In genomic region chr2:235669269-235669831, GRCh38 we compare ENCODE assay signal across 8 cellular contexts.
DNase-seq lines count a peak whose midpoint lies in the region; ATAC-seq, FAIRE-seq and TF ChIP-seq lines count a peak whose summit lies in the region.

No MANE protein-coding gene starts in this region.

- H3K79me2 ChIP-seq in astrocyte (ENCODE audit: insufficient read depth, low read length) = peaks cover 4% of the 10 kb centered on the region

- no peak for TF ChIP-seq CTCF in AG04449 (IDR thresholded peaks at IDR 0.05; ENCODE audit: insufficient read depth, low read length, missing control alignments)
- TF ChIP-seq CTCF in Peyer's patch (IDR thresholded peaks at IDR 0.05) = peak in 1 of 6 experiments; percentile 8
- TF ChIP-seq CTCF in astrocyte (IDR thresholded peaks at IDR 0.05; ENCODE audit: insufficient read depth, low read depth, low read length) = no peak

- peaks cover 3% of the 10 kb centered on the region for H3K27me3 Mint-ChIP-seq in astrocyte (ENCODE audit: low read depth, unreplicated experiment)

- peak overlapping the region; percentile 76 for H3K4me3 Mint-ChIP-seq in astrocyte (ENCODE audit: unreplicated experiment)

- H3K4me2 ChIP-seq in astrocyte (ENCODE audit: low read length) = peak overlapping the region; percentile 82

- WGBS in right cardiac atrium = under 1% methylated on average over 77 of the region's 77 CpGs

- intact Hi-C loops in right cardiac atrium (cut with DNase I) = loop anchor here in 1 of 4 donors (5.0 kb wide), 1 partner anchor 72 kb away; no protein-coding TSS in a partner anchor

- FAIRE-seq in astrocyte (lab: Jason Lieb, UNC) = no peak

- no peaks in the 10 kb centered on the region for H3K36me3 ChIP-seq in Peyer's patch
- no peaks in the 10 kb centered on the region for H3K36me3 ChIP-seq in astrocyte (ENCODE audit: insufficient read depth, low read length)

- H3K27me3 ChIP-seq in Peyer's patch (no peaks in the 10 kb centered on the region), astrocyte (ENCODE audit: insufficient read depth, low read length) (peaks cover 59% of the 10 kb centered on the region), right cardiac atrium (ENCODE audit: control insufficient read depth, insufficient read depth) (no peaks in the 10 kb centered on the region)

- ATAC-seq in right cardiac atrium (peak; percentile 69 to 78), HG03045 (IDR thresholded peaks at IDR 0.05; ENCODE audit: unreplicated experiment) (no peak)

- no peak for TF ChIP-seq POLR2A in Peyer's patch (IDR thresholded peaks at IDR 0.05)

- peak overlapping the region; percentile 55 for H3K4me3 ChIP-seq in AG04449 (ENCODE audit: low read depth, low read length)
- peak overlapping the region; percentile 21 to 65 (median 50) for H3K4me3 ChIP-seq in Peyer's patch
- no peak overlapping the region for H3K4me3 ChIP-seq in astrocyte (ENCODE audit: insufficient read depth, low read depth, low read length)
- H3K4me3 ChIP-seq in right cardiac atrium (ENCODE audit: low read length) = peak overlapping the region; percentile 85

- no peak overlapping the region for H3K9ac ChIP-seq in astrocyte (ENCODE audit: low read length)

- H3K27ac Mint-ChIP-seq in astrocyte (ENCODE audit: unreplicated experiment) = no peak overlapping the region

- POLR2A ChIA-PET in AG04449 (lab: Yijun Ruan, JAX) = interaction anchor here (1.0 kb wide), 1 partner anchor 47 kb away, joined by 3 read pairs; no protein-coding TSS in a partner anchor
- POLR2A ChIA-PET in HEK293T (lab: Yijun Ruan, JAX) = no interaction called here

- CTCF ChIA-PET in AG04449 (lab: Yijun Ruan, JAX) = interaction anchor here (0.9 to 9.9 kb wide), 4 partner anchors 26 to 77 kb away, joined by 3 to 106 read pairs (median 4); no protein-coding TSS in a partner anchor
- CTCF ChIA-PET in HEK293T (lab: Yijun Ruan, JAX) = no interaction called here

- peaks cover 91% of the 10 kb centered on the region for H4K20me1 ChIP-seq in astrocyte (ENCODE audit: insufficient read depth, low read length)

- H3K27ac ChIP-seq in Peyer's patch (peak overlapping the region in 2 of 4 donors; percentile 48 to 58), astrocyte (ENCODE audit: low read depth, low read length) (no peak overlapping the region), right cardiac atrium (ENCODE audit: low read length) (no peak overlapping the region)

- H2AFZ ChIP-seq in astrocyte (ENCODE audit: low read depth, low read length) = no peak overlapping the region

- no peak for DNase-seq in AG04449 (ENCODE audit: low read depth, low spot score)
- peak; percentile 66 for DNase-seq in HEK293T (ENCODE audit: extremely low spot score)
- peak in 2 of 3 donors; percentile 70 to 82 for DNase-seq in Peyer's patch
- DNase-seq in astrocyte (ENCODE audit: low read depth) = peak; percentile 59
- peak; percentile 76 to 89 (median 87) for DNase-seq in right cardiac atrium
- peak; percentile 51 for DNase-seq in pons (ENCODE audit: low spot score)
- no peak for DNase-seq in UCSD-AML1 (lab: John Stamatoyannopoulos, UW; ENCODE audit: unreplicated experiment)

- no peaks in the 10 kb centered on the region for H3K9me3 Mint-ChIP-seq in astrocyte (ENCODE audit: unreplicated experiment)

- no peaks in the 10 kb centered on the region for H3K36me3 Mint-ChIP-seq in astrocyte (ENCODE audit: low read depth, unreplicated experiment)

- H3K9me3 ChIP-seq in Peyer's patch (no peaks in the 10 kb centered on the region), astrocyte (ENCODE audit: insufficient read depth, low read depth, low read length) (no peaks in the 10 kb centered on the region), right cardiac atrium (ENCODE audit: control insufficient read depth, low read length) (no peaks in the 10 kb centered on the region)

- H3K4me1 ChIP-seq in Peyer's patch (peaks cover 0 to 29% (median 0%) of the 10 kb centered on the region in 4 donors), astrocyte (ENCODE audit: insufficient read depth, low read length) (peaks cover 10% of the 10 kb centered on the region), right cardiac atrium (ENCODE audit: control insufficient read depth, insufficient read depth, low read length) (peaks cover 1% of the 10 kb centered on the region)

- peaks cover 35% of the 10 kb centered on the region for H3K4me1 Mint-ChIP-seq in astrocyte (ENCODE audit: low read depth, unreplicated experiment)

TF ChIP-seq in HEK293T, 16 proteins besides CTCF, POLR2A, EP300 and RAD21:
- no peak for TF ChIP-seq SUZ12 (IDR thresholded peaks at IDR 0.05)
- TF ChIP-seq CTBP1 (IDR thresholded peaks at IDR 0.05; ENCODE audit: borderline replicate concordance) = no peak
- TF ChIP-seq L3MBTL2 (conservative IDR thresholded peaks at IDR 0.05) = no peak
- TF ChIP-seq ZNF384 (IDR thresholded peaks at IDR 0.05) = no peak
- TF ChIP-seq FOXM1 (IDR thresholded peaks at IDR 0.05; ENCODE audit: borderline replicate concordance) = peak; percentile 79; the same call in 1 of the 2 replicates

Comparison
In these comparisons a context has a peak if more than half of its experiments do, and no peak if none do; other contexts are left out.
1. DNase-seq: peak in HEK293T (single experiment), Peyer's patch (2 of 3), astrocyte (single experiment), right cardiac atrium (3 of 3) and pons (single experiment); none in AG04449 (single experiment) and UCSD-AML1 (single experiment).